Comparison of ENCODE assay signal across 1 cellular context in genomic region chr2:97645700-97646629, GRCh38.
A peak's percentile ranks its signal among the peaks of the same experiment; 100 is the strongest.
TF ChIP-seq lines count a peak whose summit lies in the region.

Gene COX5B (plus strand): TSS chr2:97646062. CDS start chr2:97646087, 25 bp downstream.

TF ChIP-seq in HepG2, 621 proteins besides CTCF, POLR2A, EP300 and RAD21 (continued from another document and continues in another):
- TF ChIP-seq MEIS1 (CRISPR knock-in tag; IDR thresholded peaks at IDR 0.05; ENCODE audit: borderline replicate concordance) (peak; percentile 89; the same call in 1 of the 2 replicates), ZNF468 (CRISPR knock-in tag; IDR thresholded peaks at IDR 0.05) (no peak), CERS6 (CRISPR knock-in tag; IDR thresholded peaks at IDR 0.05) (peak; percentile 67), HMGXB3 (CRISPR knock-in tag; IDR thresholded peaks at IDR 0.05; ENCODE audit: borderline replicate concordance) (peak; percentile 53; the same call in 1 of the 2 replicates), KLF13 (CRISPR knock-in tag; IDR thresholded peaks at IDR 0.05) (peak; percentile 86; the same call in 1 of the 2 replicates), JDP2 (CRISPR knock-in tag; IDR thresholded peaks at IDR 0.05; ENCODE audit: borderline replicate concordance) (no peak), FOSL1 (CRISPR knock-in tag; IDR thresholded peaks at IDR 0.05; ENCODE audit: borderline replicate concordance) (peak; percentile 24; the same call in 1 of the 2 replicates), ZNF362 (CRISPR knock-in tag; IDR thresholded peaks at IDR 0.05; ENCODE audit: borderline replicate concordance) (peak; percentile 26; the same call in 1 of the 2 replicates), ZFP1 (CRISPR knock-in tag; IDR thresholded peaks at IDR 0.05) (no peak), ZNF530 (CRISPR knock-in tag; IDR thresholded peaks at IDR 0.05; ENCODE audit: low read depth) (no peak), TMF1 (CRISPR knock-in tag; IDR thresholded peaks at IDR 0.05; ENCODE audit: low read depth) (peak; percentile 75), ZNF430 (CRISPR knock-in tag; IDR thresholded peaks at IDR 0.05) (peak; percentile 85; the same call in 1 of the 2 replicates), GPN1 (CRISPR knock-in tag; IDR thresholded peaks at IDR 0.05; ENCODE audit: borderline replicate concordance) (peak; percentile 43; the same call in 1 of the 2 replicates), AFF4 (CRISPR knock-in tag; IDR thresholded peaks at IDR 0.05) (no peak; the same call in 1 of the 2 replicates), ATRX (CRISPR knock-in tag; IDR thresholded peaks at IDR 0.05; ENCODE audit: borderline replicate concordance) (no peak), ZNF326 (CRISPR knock-in tag; IDR thresholded peaks at IDR 0.05; ENCODE audit: borderline replicate concordance) (no peak), ZFX (CRISPR knock-in tag; IDR thresholded peaks at IDR 0.05; ENCODE audit: low read depth) (peak; percentile 99), EEA1 (CRISPR knock-in tag; IDR thresholded peaks at IDR 0.05; ENCODE audit: borderline replicate concordance) (no peak), PTBP1 (IDR thresholded peaks at IDR 0.05; ENCODE audit: low read depth, low read length, poor library complexity, severe bottlenecking) (peak; percentile 90), HNF1B (CRISPR knock-in tag; IDR thresholded peaks at IDR 0.05) (peak; percentile 86), ZNF652 (CRISPR knock-in tag; IDR thresholded peaks at IDR 0.05; ENCODE audit: borderline replicate concordance, low read depth) (no peak), ETV5 (CRISPR knock-in tag; IDR thresholded peaks at IDR 0.05; ENCODE audit: borderline replicate concordance) (peak; percentile 71; the same call in 1 of the 2 replicates), SIX4 (CRISPR knock-in tag; IDR thresholded peaks at IDR 0.05) (no peak), ESRRA (CRISPR knock-in tag; IDR thresholded peaks at IDR 0.05; ENCODE audit: low read depth) (no peak; the same call in 1 of the 2 replicates), TEAD3 (CRISPR knock-in tag; optimal IDR thresholded peaks at IDR 0.05; ENCODE audit: borderline replicate concordance) (peak; percentile 13), ZNF782 (CRISPR knock-in tag; IDR thresholded peaks at IDR 0.05; ENCODE audit: borderline replicate concordance) (no peak; the same call in 1 of the 2 replicates), ZNF496 (CRISPR knock-in tag; IDR thresholded peaks at IDR 0.05; ENCODE audit: insufficient replicate concordance) (no peak), ZNF614 (CRISPR knock-in tag; IDR thresholded peaks at IDR 0.05; ENCODE audit: borderline replicate concordance) (0 out of 2 replicates have a peak, but pooled peaks have one; percentile 46), PHF20 (CRISPR knock-in tag; IDR thresholded peaks at IDR 0.05) (peak; percentile 89), ZNF225 (CRISPR knock-in tag; IDR thresholded peaks at IDR 0.05) (peak; percentile 88), HDAC2 (CRISPR knock-in tag; IDR thresholded peaks at IDR 0.05) (no peak), PRPF4 (IDR thresholded peaks at IDR 0.05; ENCODE audit: low read depth, low read length, poor library complexity, severe bottlenecking) (no peak), PAX8 (CRISPR knock-in tag; IDR thresholded peaks at IDR 0.05; ENCODE audit: borderline replicate concordance) (peak; percentile 23; the same call in 1 of the 2 replicates), FOXJ3 (CRISPR knock-in tag; IDR thresholded peaks at IDR 0.05; ENCODE audit: borderline replicate concordance) (peak; percentile 76; the same call in 1 of the 2 replicates), MNT (IDR thresholded peaks at IDR 0.05) (no peak), XBP1 (CRISPR knock-in tag; IDR thresholded peaks at IDR 0.05) (no peak), ZNF160 (CRISPR knock-in tag; IDR thresholded peaks at IDR 0.05) (no peak; the same call in 1 of the 2 replicates), ZZZ3 (CRISPR knock-in tag; IDR thresholded peaks at IDR 0.05; ENCODE audit: borderline replicate concordance) (no peak), ZNF580 (CRISPR knock-in tag; IDR thresholded peaks at IDR 0.05; ENCODE audit: borderline replicate concordance, low read depth) (peak; percentile 93; the same call in 1 of the 2 replicates), POLR2G (IDR thresholded peaks at IDR 0.05; ENCODE audit: low read depth, low read length) (peak; percentile 97), ZNF766 (CRISPR knock-in tag; IDR thresholded peaks at IDR 0.05; ENCODE audit: borderline replicate concordance) (peak; percentile 55; the same call in 1 of the 2 replicates), ADNP (CRISPR knock-in tag; IDR thresholded peaks at IDR 0.05) (no peak), ZNF280B (CRISPR knock-in tag; IDR thresholded peaks at IDR 0.05; ENCODE audit: borderline replicate concordance) (peak; percentile 80; the same call in 1 of the 2 replicates), TIGD3 (CRISPR knock-in tag; IDR thresholded peaks at IDR 0.05; ENCODE audit: borderline replicate concordance) (peak; percentile 21; the same call in 1 of the 2 replicates), TRIM24 (CRISPR knock-in tag; IDR thresholded peaks at IDR 0.05) (no peak), ZNF547 (CRISPR knock-in tag; IDR thresholded peaks at IDR 0.05) (peak; percentile 92), MZF1 (CRISPR knock-in tag; IDR thresholded peaks at IDR 0.05; ENCODE audit: borderline replicate concordance) (0 out of 2 replicates have a peak, but pooled peaks have one; percentile 38)
